Comparison of ENCODE assay signal across 1 cellular context in genomic region chr3:30605706-30606300, GRCh38.
TF ChIP-seq lines count a peak whose summit lies in the region.

No MANE protein-coding gene starts in this region.

TF ChIP-seq in H1, 55 proteins besides CTCF, POLR2A, EP300 and RAD21 (continued from another document):
- TF ChIP-seq POLR2AphosphoS5 (IDR thresholded peaks at IDR 0.05; ENCODE audit: low read depth, low read length) (no peak), BACH1 (IDR thresholded peaks at IDR 0.05; ENCODE audit: low read length) (no peak), CBX8 (IDR thresholded peaks at IDR 0.05; ENCODE audit: borderline replicate concordance, low read depth, low read length) (no peak), BRCA1 (IDR thresholded peaks at IDR 0.05; ENCODE audit: low read depth, low read length) (no peak), POU5F1 (IDR thresholded peaks at IDR 0.05; ENCODE audit: low read depth, low read length) (no peak), ZNF274 (IDR thresholded peaks at IDR 0.05; ENCODE audit: borderline replicate concordance, extremely low read depth, low read length) (no peak), SP2 (IDR thresholded peaks at IDR 0.05; ENCODE audit: low read length) (no peak), FOSL1 (IDR thresholded peaks at IDR 0.05; ENCODE audit: insufficient read depth, low read depth, low read length) (no peak), SIN3A (conservative IDR thresholded peaks at IDR 0.05 in 1 of 2, IDR thresholded peaks at IDR 0.05 in 1 of 2; ENCODE audit: low read depth in 1 of 2, low read length in 2 of 2) (no peak), TEAD4 (IDR thresholded peaks at IDR 0.05; ENCODE audit: low read depth, low read length) (no peak)
